Comparison of ENCODE assay signal across 23 cellular contexts in the genomic region with DNA sequence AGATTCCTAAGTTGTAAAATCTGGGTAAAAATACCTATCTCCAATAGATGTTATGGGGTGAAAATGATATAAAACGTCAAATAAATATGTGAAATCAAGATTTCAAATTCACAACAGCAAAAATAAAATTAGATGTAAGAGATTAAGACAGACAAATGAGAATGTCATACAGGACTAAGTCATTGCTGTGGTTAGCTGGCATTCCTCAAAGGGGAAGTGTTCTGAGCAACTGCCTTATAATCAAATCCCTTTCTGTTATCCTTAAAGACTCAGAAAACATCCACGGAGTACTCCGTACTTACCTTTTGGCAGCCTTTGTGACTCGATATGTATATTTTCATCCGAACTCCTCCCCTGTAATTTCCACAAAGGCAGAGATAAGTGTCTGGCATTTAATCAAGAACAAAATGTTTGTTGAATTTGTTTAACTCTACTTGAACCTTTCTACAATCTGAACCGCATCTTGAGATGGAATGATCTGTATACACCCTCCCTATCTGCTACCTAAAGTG.
"Had no signal": no experiment of that assay in that cellular context is flagged by ENCODE, and none has a peak within 500 bp of the region (broad histone marks: within the 10 kb centered on the region; RNA-seq: fewer than 3 reads in every experiment).

No MANE protein-coding gene starts in this region.

- FAIRE-seq: astrocyte had no signal

- H3K4me3 Mint-ChIP-seq: activated naive CD4-positive, alpha-beta T cell treated with anti-CD3 and anti-CD28 coated beads, Interleukin-2, amount 50 U/mL, for 24 hours; activated T-cell treated with anti-CD3 and anti-CD28 coated beads, Interleukin-2, amount 50 U/mL, for 72 hours; nephron progenitor cell; stimulated activated naive CD8-positive, alpha-beta T cell treated with anti-CD3 and anti-CD28 coated beads, Interleukin-15, amount 100 ng/mL, for 72 hours; T-helper 17 cell had no signal

- H3K4me3 ChIP-seq: cardiac muscle cell, hepatocyte, lung, suprapubic skin, vagina had no signal

- H3K4me1 ChIP-seq: suprapubic skin, vagina had no signal

- H3K27me3 ChIP-seq: cardiac muscle cell, hepatocyte, suprapubic skin, vagina had no signal

- H3K79me2 ChIP-seq: hepatocyte had no signal

- H2AFZ ChIP-seq: hepatocyte had no signal

- H3K27ac Mint-ChIP-seq: activated naive CD4-positive, alpha-beta T cell treated with anti-CD3 and anti-CD28 coated beads, Interleukin-2, amount 50 U/mL, for 24 hours; activated T-cell treated with anti-CD3 and anti-CD28 coated beads, Interleukin-2, amount 50 U/mL, for 72 hours; nephron progenitor cell; stimulated activated naive CD8-positive, alpha-beta T cell treated with anti-CD3 and anti-CD28 coated beads, Interleukin-15, amount 100 ng/mL, for 72 hours; T-helper 17 cell had no signal

- H3K36me3 ChIP-seq: cardiac muscle cell, suprapubic skin, vagina had no signal

- DNase-seq: activated CD4-positive, alpha-beta T cell treated with anti-CD3 and anti-CD28 coated beads, Interleukin-2, amount 50 U/mL, for 1 hour; activated CD4-positive, CD25-positive, alpha-beta regulatory T cell treated with anti-CD3 and anti-CD28 coated beads, Interleukin-2, amount 50 U/mL, for 72 hours; activated CD8-positive, alpha-beta memory T cell treated with anti-CD3 and anti-CD28 coated beads, Interleukin-2, amount 50 U/mL, for 4 hours; activated gamma-delta T cell; activated T-cell treated with anti-CD3 and anti-CD28 coated beads, Interleukin-2, amount 50 U/mL, for 72 hours; dermis blood vessel endothelial cell; effector memory CD4-positive, alpha-beta T cell; foreskin fibroblast; midbrain; nephron progenitor cell; occipital lobe; stimulated activated CD4-positive, alpha-beta T cell treated with anti-CD3 and anti-CD28 coated beads, Interleukin-2, amount 100 ng/mL, for 24 hours; stimulated activated naive CD8-positive, alpha-beta T cell treated with anti-CD3 and anti-CD28 coated beads, Interleukin-15, amount 100 ng/mL, for 72 hours; T-helper 17 cell; trophoblast cell had no signal

- H3K27me3 Mint-ChIP-seq: activated naive CD4-positive, alpha-beta T cell treated with anti-CD3 and anti-CD28 coated beads, Interleukin-2, amount 50 U/mL, for 24 hours had no signal

- H3K4me2 ChIP-seq: hepatocyte had no signal

- H3K27ac ChIP-seq: cardiac muscle cell, hepatocyte, suprapubic skin, vagina, VCaP had no signal

- H3K9me3 ChIP-seq: suprapubic skin, vagina had no signal
